Comparison of ENCODE assay signal across 26 cellular contexts in genomic region chr5:115382989-115383388, GRCh38.
"Had no signal": no experiment of that assay in that cellular context is flagged by ENCODE, and none has a peak within 500 bp of the region (broad histone marks: within the 10 kb centered on the region; RNA-seq: fewer than 3 reads in every experiment).

No MANE protein-coding gene starts in this region.

- H3K4me3 ChIP-seq: gastrocnemius medialis, neural progenitor cell, smooth muscle cell, stomach, thyroid gland, vagina had no signal

- H3K27ac Mint-ChIP-seq: dendritic cell treated with granulocyte-macrophage colony-stimulating factor and Interleukin-4, amounts not matched to agents 40 ng/mL and 50 ng/mL, for 4 days; endodermal cell; mesothelial cell of epicardium; naive thymus-derived CD4-positive, alpha-beta T cell; nephron; neural progenitor cell; progenitor cell of endocrine pancreas had no signal

- H3K4me1 ChIP-seq: neural progenitor cell, thyroid gland had no signal

- H3K36me3 Mint-ChIP-seq: mesothelial cell of epicardium; naive thymus-derived CD4-positive, alpha-beta T cell; neural progenitor cell had no signal

- H3K36me3 ChIP-seq: gastrocnemius medialis, neural progenitor cell, stomach, thyroid gland, vagina had no signal

- ATAC-seq: esophagus mucosa; gastrocnemius medialis; naive thymus-derived CD4-positive, alpha-beta T cell; sciatic nerve had no signal

- DNase-seq: effector CD8-positive, alpha-beta T cell; endodermal cell; foreskin fibroblast; gastrocnemius medialis; head of caudate nucleus; mesenchymal stem cell; naive thymus-derived CD4-positive, alpha-beta T cell; stimulated activated CD4-positive, alpha-beta T cell treated with anti-CD3 and anti-CD28 coated beads, Interleukin-12 subunit alpha, Interleukin-12 subunit beta, amount 100 ng/mL, for 4 hours; stimulated activated CD4-positive, alpha-beta T cell treated with anti-CD3 and anti-CD28 coated beads, Interleukin-1b, Interleukin-23, amount 100 ng/mL, for 48 hours; stimulated activated CD4-positive, alpha-beta T cell treated with anti-CD3 and anti-CD28 coated beads, Interleukin-4, amount 100 ng/mL, for 1 hour; stimulated activated CD8-positive, alpha-beta memory T cell treated with anti-CD3 and anti-CD28 coated beads, Interleukin-4, amount 100 ng/mL, for 48 hours; stimulated activated naive CD4-positive, alpha-beta T cell; stomach; thyroid gland; trophoblast cell had no signal

- H3K27ac ChIP-seq: epithelial cell of prostate, neural progenitor cell, parathyroid adenoma, stomach, thyroid gland, vagina had no signal

- H3K9me3 ChIP-seq: gastrocnemius medialis, stomach, thyroid gland, vagina had no signal

- H3K4me1 Mint-ChIP-seq: endodermal cell, neural progenitor cell had no signal

- H3K9me3 Mint-ChIP-seq: dendritic cell treated with granulocyte-macrophage colony-stimulating factor and Interleukin-4, amounts not matched to agents 40 ng/mL and 50 ng/mL, for 4 days; endodermal cell; mesothelial cell of epicardium; naive thymus-derived CD4-positive, alpha-beta T cell; nephron; neural progenitor cell had no signal

- H3K4me3 Mint-ChIP-seq: dendritic cell treated with granulocyte-macrophage colony-stimulating factor and Interleukin-4, amounts not matched to agents 40 ng/mL and 50 ng/mL, for 4 days; endodermal cell; mesothelial cell of epicardium; naive thymus-derived CD4-positive, alpha-beta T cell; nephron; neural progenitor cell had no signal

- H3K27me3 ChIP-seq: gastrocnemius medialis, neural progenitor cell, stomach, thyroid gland, vagina had no signal
